19 cellular contexts compared by ENCODE assay signal in genomic region chr7:84200859-84201258, GRCh38. TPM values are rescaled to one million over a fixed set of nuclear protein-coding genes. Genes with fewer than 3 reads are reported as not detected.
DNase-seq lines count a peak whose midpoint lies in the region; TF ChIP-seq lines count a peak whose summit lies in the region.
"Had no signal": no experiment of that assay in that cellular context is flagged by ENCODE, and none has a peak within 500 bp of the region (broad histone marks: within the 10 kb centered on the region; RNA-seq: fewer than 3 reads in every experiment).

No MANE protein-coding gene starts in this region.

- H3K27me3 ChIP-seq in mammary epithelial cell (ENCODE audit: insufficient read depth, low read length) (no peaks in the 10 kb centered on the region), SJCRH30 (no peaks in the 10 kb centered on the region)

- H2AFZ ChIP-seq in mammary epithelial cell (ENCODE audit: low read depth, low read length): no peak overlapping the region

- H3K9me3 Mint-ChIP-seq in MCF 10A (ENCODE audit: unreplicated experiment): no peaks in the 10 kb centered on the region
- H3K9me3 Mint-ChIP-seq: T-helper 2 cell treated with Interferon-gamma antibody and Interleukin-4, amounts not matched to agents 5 μg/mL and 100 μg/mL, for 36 hours had no signal

- DNase-seq in mammary epithelial cell: peak; percentile 65
- DNase-seq in MCF 10A (ENCODE audit: unreplicated experiment): no peak
- DNase-seq in SJCRH30: peak; percentile 17 to 70
- peak; percentile 53 for DNase-seq in fibroblast of mammary gland (ENCODE audit: low read depth)
- DNase-seq in cardiac septum (ENCODE audit: low spot score): no peak
- DNase-seq in caudate nucleus (lab: John Stamatoyannopoulos, UW): no peak
- no peak for DNase-seq in stimulated activated CD4-positive, alpha-beta T cell treated with anti-CD3 and anti-CD28 coated beads, Interleukin-1b, Interleukin-23, amount 100 ng/mL, for 48 hours
- no peak for DNase-seq in iPS-NIHi11 (ENCODE audit: low spot score)
- DNase-seq: 8988T; activated CD4-positive, alpha-beta T cell treated with anti-CD3 and anti-CD28 coated beads for 48 hours; activated CD8-positive, alpha-beta memory T cell treated with anti-CD3 and anti-CD28 coated beads, Interleukin-2, amount 50 U/mL, for 48 hours; activated naive CD4-positive, alpha-beta T cell; foreskin melanocyte; natural killer cell; NCI-H1092; SHP77; stimulated activated CD8-positive, alpha-beta memory T cell treated with anti-CD3 and anti-CD28 coated beads, Interleukin-4, amount 100 ng/mL, for 48 hours had no signal

- TF ChIP-seq CTCF in mammary epithelial cell (conservative IDR thresholded peaks at IDR 0.05 in 1 of 2, IDR thresholded peaks at IDR 0.05 in 1 of 2; ENCODE audit: extremely low read depth in 1 of 2, insufficient read depth in 1 of 2, low read depth in 1 of 2, low read length in 2 of 2) (no peak), MCF 10A (IDR thresholded peaks at IDR 0.05; ENCODE audit: unreplicated experiment) (no peak), fibroblast of mammary gland (conservative IDR thresholded peaks at IDR 0.05; ENCODE audit: control insufficient read depth, insufficient read depth, low read depth, low read length) (no peak)

- peaks cover 7% of the 10 kb centered on the region for H3K4me1 ChIP-seq in mammary epithelial cell (ENCODE audit: insufficient read depth, low read length)
- H3K4me1 ChIP-seq in SJCRH30: peaks cover 15% of the 10 kb centered on the region

- intact Hi-C loops in mammary epithelial cell (cut with micrococcal nuclease) (no loop called here), MCF 10A (cut with micrococcal nuclease) (no loop called here), cardiac septum (cut with DNase I) (no loop called here)

- H3K4me3 Mint-ChIP-seq in MCF 10A (ENCODE audit: unreplicated experiment): no peak overlapping the region
- H3K4me3 Mint-ChIP-seq: natural killer cell; T-helper 2 cell treated with Interferon-gamma antibody and Interleukin-4, amounts not matched to agents 5 μg/mL and 100 μg/mL, for 36 hours had no signal

- 25% methylated on average over 3 of the region's 3 CpGs for WGBS in mammary epithelial cell (ENCODE audit: low coverage, missing lambda C conversion rate)

- no peaks in the 10 kb centered on the region for H3K36me3 Mint-ChIP-seq in MCF 10A (ENCODE audit: insufficient read depth, unreplicated experiment)
- H3K36me3 Mint-ChIP-seq: natural killer cell had no signal

- H3K36me3 ChIP-seq in mammary epithelial cell (ENCODE audit: insufficient read depth, low read length) (no peaks in the 10 kb centered on the region), SJCRH30 (no peaks in the 10 kb centered on the region)

- no peak overlapping the region for H3K27ac ChIP-seq in mammary epithelial cell (ENCODE audit: insufficient read depth, low read depth, low read length)
- peak overlapping the region; percentile 27; the same call in 1 of the 2 replicates for H3K27ac ChIP-seq in SJCRH30
- no peak overlapping the region for H3K27ac ChIP-seq in caudate nucleus (ENCODE audit: low read depth, low read length)

- no peak overlapping the region for H3K4me2 ChIP-seq in mammary epithelial cell (ENCODE audit: insufficient read depth, low read depth, low read length)

- H3K4me1 Mint-ChIP-seq in MCF 10A (ENCODE audit: insufficient read depth, unreplicated experiment): peaks cover 4% of the 10 kb centered on the region
- H3K4me1 Mint-ChIP-seq: natural killer cell had no signal

- no TSS peak for BruUV-seq in mammary epithelial cell (replicated peaks; lab: Mats Ljungman, UMichigan)
- no TSS peak for BruUV-seq in MCF 10A (replicated peaks; lab: Mats Ljungman, UMichigan)

- H3K27ac Mint-ChIP-seq in MCF 10A (ENCODE audit: low read depth, unreplicated experiment): no peak overlapping the region
- H3K27ac Mint-ChIP-seq: natural killer cell; T-helper 2 cell treated with Interferon-gamma antibody and Interleukin-4, amounts not matched to agents 5 μg/mL and 100 μg/mL, for 36 hours had no signal

- in situ Hi-C loops in mammary epithelial cell (cut with MboI; ENCODE audit: low sequenced_read_pairs in 2 of 2): no loop called here

- POLR2A ChIA-PET in MCF 10A (lab: Yijun Ruan, JAX): interaction anchor here (0.7 to 1.3 kb wide), 3 partner anchors 9 to 328 kb away, joined by 3 to 4 read pairs (median 3); no protein-coding TSS in a partner anchor

- H3K9me3 ChIP-seq in mammary epithelial cell (replicated peaks; ENCODE audit: insufficient read depth, low read length) (no peaks in the 10 kb centered on the region), SJCRH30 (replicated peaks) (no peaks in the 10 kb centered on the region)

- CTCF ChIA-PET in mammary epithelial cell (lab: Charles Lee; ENCODE audit: low non-redundant PET): no interaction called here
- CTCF ChIA-PET in MCF 10A (lab: Yijun Ruan, JAX): no interaction called here

- H3K27me3 Mint-ChIP-seq in MCF 10A (ENCODE audit: insufficient read depth, unreplicated experiment): no peaks in the 10 kb centered on the region

- no peaks in the 10 kb centered on the region for H3K79me2 ChIP-seq in mammary epithelial cell (ENCODE audit: insufficient read depth, low read length)

- H4K20me1 ChIP-seq in mammary epithelial cell (ENCODE audit: insufficient read depth, low read length): no peaks in the 10 kb centered on the region

- dilution Hi-C loops in mammary epithelial cell (cut with HindIII; ENCODE audit: low sequenced_read_pairs): no loop called here

- H3K4me3 ChIP-seq in mammary epithelial cell (replicated peaks in 1 of 3; ENCODE audit: insufficient read depth in 1 of 3, low read depth in 2 of 3, low read length in 3 of 3) (no peak overlapping the region), SJCRH30 (no peak overlapping the region), fibroblast of mammary gland (ENCODE audit: control insufficient read depth, low read depth, low read length) (no peak overlapping the region)
- H3K4me3 ChIP-seq: GM12878 had no signal

- no peak overlapping the region for H3K9ac ChIP-seq in mammary epithelial cell (ENCODE audit: insufficient read depth, low read length)

RNA-seq across cellular contexts. Expression of gene SEMA3A, which starts 6.3 kb away (rescaled TPM):
- total RNA-seq in mammary epithelial cell (10 to 100 TPM in 1 of 2 donors, under 1 TPM in 1; 0.83 to 12.8 TPM), MCF 10A (2022) (1.5 and 3.2 TPM in 2 replicates), cardiac septum (1.00 TPM)
- 6.9 TPM for polyA plus RNA-seq in mammary epithelial cell
- 26.9 TPM for polyA minus RNA-seq in mammary epithelial cell
- total RNA-seq in SJCRH30 (2014; rRNA removed; shearing (Covaris generic)): 16.8 and 19.4 TPM in 2 replicates

Comparison
In these comparisons a context has a peak if more than half of its experiments do, and no peak if none do; other contexts are left out.
1. DNase-seq: peak in mammary epithelial cell (single experiment), SJCRH30 (2 of 2) and fibroblast of mammary gland (single experiment); none in MCF 10A (single experiment), cardiac septum (single experiment), caudate nucleus (0 of 61), stimulated activated CD4-positive, alpha-beta T cell treated with anti-CD3 and anti-CD28 coated beads, Interleukin-1b, Interleukin-23, amount 100 ng/mL, for 48 hours (single experiment) and iPS-NIHi11 (single experiment).